In genomic region chr5:90575712-90576111, GRCh38 we compare ENCODE assay signal across 28 cellular contexts. TPM values are rescaled to one million over a fixed set of nuclear protein-coding genes. Genes with fewer than 3 reads are reported as not detected.
DNase-seq lines count a peak whose midpoint lies in the region; ATAC-seq, FAIRE-seq and TF ChIP-seq lines count a peak whose summit lies in the region.
"Had no signal": no experiment of that assay in that cellular context is flagged by ENCODE, and none has a peak within 500 bp of the region (broad histone marks: within the 10 kb centered on the region; RNA-seq: fewer than 3 reads in every experiment).

No MANE protein-coding gene starts in this region.

- H3K79me2 ChIP-seq in H1 (ENCODE audit: control insufficient read depth in 1 of 2, insufficient read depth in 2 of 2, low read length in 2 of 2), result peaks cover 21 to 88% of the 10 kb centered on the region in 2 experiments
- peaks cover 9% of the 10 kb centered on the region for H3K79me2 ChIP-seq in mesendoderm (ENCODE audit: control insufficient read depth, insufficient read depth, low read length)

- H3K79me1 ChIP-seq in H1 (ENCODE audit: low read depth, low read length) (0 out of 2 replicates have a peak, but pooled peaks cover 3% of the 10 kb centered on the region), mesendoderm (ENCODE audit: low read length) (no peaks in the 10 kb centered on the region)

- CTCF ChIA-PET in WTC11 (lab: Charles Lee) (interaction anchor here (1.2 kb wide), 1 partner anchor 47 kb away, joined by 3 read pairs; no protein-coding TSS in a partner anchor), H1 (lab: Charles Lee; ENCODE audit: partially characterized antibody) (no interaction called here)
- CTCF ChIA-PET in activated CD4-positive, alpha-beta memory T cell treated with anti-CD3 and anti-CD28 coated beads, Interleukin-2, amount 10 ng/mL, durations not matched to agents 7 days and 5 days (lab: Charles Lee), result no interaction called here

- H3K9me3 ChIP-seq in H1 (ENCODE audit: insufficient read depth in 2 of 2, low read depth in 1 of 2, low read length in 1 of 2) (0 out of 4 replicates have a peak, but pooled peaks cover 0 to 3% of the 10 kb centered on the region in 2 experiments), thyroid gland (no peaks in the 10 kb centered on the region)
- H3K9me3 ChIP-seq: A549, BE2C had no signal

- ATAC-seq in WTC11 (peak; percentile 65), HG02981 (IDR thresholded peaks at IDR 0.05; ENCODE audit: unreplicated experiment) (no peak)
- ATAC-seq: A549 had no signal

- H3K27me3 ChIP-seq in H1 (replicated peaks in 1 of 4; ENCODE audit: control insufficient read depth in 3 of 4, extremely low read depth in 1 of 4, insufficient read depth in 3 of 4, low read length in 3 of 4) (no peaks in the 10 kb centered on the region), mesendoderm (ENCODE audit: insufficient read depth, low read length, poor library complexity) (no peaks in the 10 kb centered on the region), thyroid gland (no peaks in the 10 kb centered on the region)
- H3K27me3 ChIP-seq: BLaER1 had no signal

- no peak overlapping the region for H3K9ac ChIP-seq in H1 (replicated peaks in 1 of 4; ENCODE audit: extremely low read depth in 1 of 4, low read depth in 3 of 4, low read length in 3 of 4)
- no peak overlapping the region for H3K9ac ChIP-seq in mesendoderm (ENCODE audit: low read length)
- H3K9ac ChIP-seq: BLaER1 had no signal

- no peak overlapping the region for H4K5ac ChIP-seq in H1 (ENCODE audit: insufficient read length, low read depth, low read length)
- H4K5ac ChIP-seq in mesendoderm (ENCODE audit: low read length), result no peak overlapping the region

- no peak overlapping the region for H3K18ac ChIP-seq in H1 (ENCODE audit: extremely low read depth, low read length)
- no peak overlapping the region for H3K18ac ChIP-seq in mesendoderm (ENCODE audit: low read length)

- peak; percentile 32 for DNase-seq in ELF-1 (ENCODE audit: low read depth, low spot score)
- DNase-seq in WTC11 (ENCODE audit: low spot score), result no peak
- no peak for DNase-seq in H1 (ENCODE audit: low read depth in 1 of 2, low spot score in 2 of 2)
- DNase-seq in mesendoderm, result peak; percentile 29
- no peak for DNase-seq in thyroid gland
- DNase-seq in activated CD4-positive, alpha-beta memory T cell treated with anti-CD3 and anti-CD28 coated beads, Interleukin-2, amount 10 ng/mL, durations not matched to agents 7 days and 5 days, result no peak
- DNase-seq: BE2C; C1 segment of cervical spinal cord; CD4-positive, alpha-beta memory T cell; CD4-positive, CD25-positive, alpha-beta regulatory T cell; CD8-positive, alpha-beta memory T cell; COR-L47; DMS 273 treated with DMSO at 0.1 percent for 48 hours; DMS153; DMS53; DMS79; DND-41; EL; GF-D8 had no signal

- no peak for FAIRE-seq in H1 (lab: Jason Lieb, UNC)
- FAIRE-seq: A549, G401.6, GM12891, GM19239 had no signal

- H3K27ac Mint-ChIP-seq in WTC11, result no peak overlapping the region
- no peak overlapping the region for H3K27ac Mint-ChIP-seq in activated CD4-positive, alpha-beta memory T cell treated with anti-CD3 and anti-CD28 coated beads, Interleukin-2, amount 10 ng/mL, durations not matched to agents 7 days and 5 days
- H3K27ac Mint-ChIP-seq: CD14-positive monocyte; CD4-positive, alpha-beta memory T cell; CD4-positive, CD25-positive, alpha-beta regulatory T cell; CD8-positive, alpha-beta memory T cell had no signal

- H3K23ac ChIP-seq in H1 (ENCODE audit: insufficient read length), result no peak overlapping the region
- H3K23ac ChIP-seq in mesendoderm (ENCODE audit: low read length), result no peak overlapping the region

- H3K14ac ChIP-seq in H1 (ENCODE audit: insufficient read length), result no peak overlapping the region

- no peak overlapping the region for H2AFZ ChIP-seq in H1 (ENCODE audit: low read length)

- H3K36me3 ChIP-seq in H1 (ENCODE audit: control insufficient read depth in 2 of 4, insufficient read depth in 4 of 4, low read length in 3 of 4) (peaks cover 0 to 2% (median 0%) of the 10 kb centered on the region in 4 experiments; a peak in 1 of 8 replicates), mesendoderm (ENCODE audit: control insufficient read depth, insufficient read depth, low read length) (no peaks in the 10 kb centered on the region), thyroid gland (no peaks in the 10 kb centered on the region)
- H3K36me3 ChIP-seq: BE2C, BLaER1 had no signal

- H3K4me2 ChIP-seq in H1 (ENCODE audit: insufficient read depth in 1 of 2, low read depth in 2 of 2, low read length in 2 of 2) (no peak overlapping the region), mesendoderm (ENCODE audit: low read length) (no peak overlapping the region)
- H3K4me2 ChIP-seq: A549, BLaER1 had no signal

- H2BK15ac ChIP-seq in H1 (ENCODE audit: low read length) (no peak overlapping the region), mesendoderm (replicated peaks; ENCODE audit: low read depth) (no peak overlapping the region)

- H2AK5ac ChIP-seq in H1 (ENCODE audit: low read depth, low read length) (0 out of 2 replicates have a peak overlapping the region, but pooled peaks have one; percentile 39), mesendoderm (ENCODE audit: low read length) (no peak overlapping the region)

- H3K9me3 Mint-ChIP-seq in WTC11, result peaks cover 29% of the 10 kb centered on the region
- H3K9me3 Mint-ChIP-seq in activated CD4-positive, alpha-beta memory T cell treated with anti-CD3 and anti-CD28 coated beads, Interleukin-2, amount 10 ng/mL, durations not matched to agents 7 days and 5 days, result no peaks in the 10 kb centered on the region

- intact Hi-C loops in thyroid gland (cut with DNase I), result no loop called here

- no peak; a peak in 1 of 4 replicates for TF ChIP-seq RAD21 in H1 (IDR thresholded peaks at IDR 0.05 in 1 of 2, conservative IDR thresholded peaks at IDR 0.05 in 1 of 2; ENCODE audit: low read depth in 2 of 2, low read length in 2 of 2)

- TF ChIP-seq CTCF in WTC11 (IDR thresholded peaks at IDR 0.05) (no peak), H1 (IDR thresholded peaks at IDR 0.05; ENCODE audit: control extremely low read depth in 1 of 3, insufficient read depth in 1 of 3, low read depth in 1 of 3, low read length in 3 of 3) (peak in 1 of 3 experiments; percentile 5; a peak in 1 of 4 replicates), thyroid gland (IDR thresholded peaks at IDR 0.05) (no peak)

- H2BK5ac ChIP-seq in H1 (ENCODE audit: low read depth, low read length), result no peak overlapping the region
- no peak overlapping the region for H2BK5ac ChIP-seq in mesendoderm (ENCODE audit: low read length)

- H2BK120ac ChIP-seq in H1 (replicated peaks; ENCODE audit: low read depth, low read length) (no peak overlapping the region), mesendoderm (ENCODE audit: low read depth, low read length) (no peak overlapping the region)

- H3K4me3 Mint-ChIP-seq in WTC11, result no peak overlapping the region
- no peak overlapping the region for H3K4me3 Mint-ChIP-seq in activated CD4-positive, alpha-beta memory T cell treated with anti-CD3 and anti-CD28 coated beads, Interleukin-2, amount 10 ng/mL, durations not matched to agents 7 days and 5 days
- H3K4me3 Mint-ChIP-seq: CD14-positive monocyte; CD4-positive, alpha-beta memory T cell; CD4-positive, CD25-positive, alpha-beta regulatory T cell; CD8-positive, alpha-beta memory T cell had no signal

- H3K4me3 ChIP-seq in H1 (ENCODE audit: extremely low read depth in 1 of 4, insufficient read depth in 2 of 4, low read depth in 3 of 4, low read length in 4 of 4) (no peak overlapping the region), mesendoderm (ENCODE audit: low read length) (no peak overlapping the region), thyroid gland (replicated peaks in 1 of 3) (no peak overlapping the region)
- H3K4me3 ChIP-seq: A549, BLaER1 had no signal

- WGBS in H1 (ENCODE audit: extremely low coverage in 1 of 2, insufficient coverage in 1 of 2, insufficient read length in 1 of 2, insufficient replicate concordance in 2 of 2, low coverage in 1 of 2, low lambda C conversion rate in 2 of 2, missing lambda C conversion rate in 1 of 2), 2 experiments, result 90% methylated on average over 5 of the region's 5 CpGs; no CpG with 5 or more reads in 1 of the 2 experiments
- no CpG with 5 or more reads among the region's 5 CpGs for WGBS in mesendoderm (ENCODE audit: extremely low coverage, insufficient coverage, low lambda C conversion rate)
- WGBS in thyroid gland, 2 donors, result 94 to 99% methylated on average over 5 of the region's 5 CpGs

- no peak for TF ChIP-seq EP300 in H1 (IDR thresholded peaks at IDR 0.05; ENCODE audit: borderline replicate concordance in 1 of 2, low read depth in 2 of 2, low read length in 2 of 2)

- no peaks in the 10 kb centered on the region for H3K27me3 Mint-ChIP-seq in WTC11 (ENCODE audit: low read depth)
- H3K27me3 Mint-ChIP-seq in activated CD4-positive, alpha-beta memory T cell treated with anti-CD3 and anti-CD28 coated beads, Interleukin-2, amount 10 ng/mL, durations not matched to agents 7 days and 5 days, result peaks cover 8% of the 10 kb centered on the region
- H3K27me3 Mint-ChIP-seq: CD4-positive, CD25-positive, alpha-beta regulatory T cell had no signal

- H3K27ac ChIP-seq in H1 (ENCODE audit: low read depth, low read length) (no peak overlapping the region), mesendoderm (ENCODE audit: low read depth, low read length) (no peak overlapping the region), thyroid gland (no peak overlapping the region)
- H3K27ac ChIP-seq: 22Rv1, A549, BLaER1 had no signal

- no peak overlapping the region for H4K91ac ChIP-seq in H1 (replicated peaks; ENCODE audit: insufficient read length, low read length)

- H3K56ac ChIP-seq in H1 (replicated peaks; ENCODE audit: insufficient read length, low read depth, low read length) (no peak overlapping the region), mesendoderm (ENCODE audit: low read length) (no peak overlapping the region)

- H2BK20ac ChIP-seq in H1 (ENCODE audit: low read length), result no peak overlapping the region

- H3K4me1 ChIP-seq in H1 (replicated peaks in 1 of 4; ENCODE audit: control insufficient read depth in 3 of 4, insufficient read depth in 4 of 4, low read length in 3 of 4), result peaks cover 0 to 7% (median 4%) of the 10 kb centered on the region in 4 experiments; a peak in 4 of 7 replicates
- no peaks in the 10 kb centered on the region for H3K4me1 ChIP-seq in mesendoderm (ENCODE audit: control insufficient read depth, low read depth, low read length)
- no peaks in the 10 kb centered on the region for H3K4me1 ChIP-seq in thyroid gland
- H3K4me1 ChIP-seq: A549, BE2C, BLaER1 had no signal

- H3K36me3 Mint-ChIP-seq in WTC11, result peaks cover 23% of the 10 kb centered on the region
- no peaks in the 10 kb centered on the region for H3K36me3 Mint-ChIP-seq in activated CD4-positive, alpha-beta memory T cell treated with anti-CD3 and anti-CD28 coated beads, Interleukin-2, amount 10 ng/mL, durations not matched to agents 7 days and 5 days (ENCODE audit: low read depth)
- H3K36me3 Mint-ChIP-seq: CD14-positive monocyte; CD4-positive, alpha-beta memory T cell; CD4-positive, CD25-positive, alpha-beta regulatory T cell; CD8-positive, alpha-beta memory T cell had no signal

- POLR2A ChIA-PET in WTC11 (lab: Charles Lee), result no interaction called here
- POLR2A ChIA-PET in H1 (lab: Charles Lee; ENCODE audit: partially characterized antibody), result interaction anchor here (1.1 to 1.3 kb wide), 2 partner anchors 13 to 91 kb away, joined by 4 to 6 read pairs; no protein-coding TSS in a partner anchor
- POLR2A ChIA-PET in activated CD4-positive, alpha-beta memory T cell treated with anti-CD3 and anti-CD28 coated beads, Interleukin-2, amount 10 ng/mL, durations not matched to agents 7 days and 5 days (lab: Charles Lee), result no interaction called here

- no peak overlapping the region for H2BK12ac ChIP-seq in H1 (ENCODE audit: low read depth, low read length)

- TF ChIP-seq POLR2A in H1 (IDR thresholded peaks at IDR 0.05; ENCODE audit: control extremely low read depth in 1 of 2, low read depth in 2 of 2, low read length in 2 of 2), result no peak
- no peak for TF ChIP-seq POLR2A in thyroid gland (IDR thresholded peaks at IDR 0.05)

- H3K23me2 ChIP-seq in H1 (ENCODE audit: low read depth, low read length), result no peaks in the 10 kb centered on the region

- H3K4ac ChIP-seq in H1 (replicated peaks; ENCODE audit: insufficient read length, low read depth, low read length), result no peak overlapping the region
- no peak overlapping the region for H3K4ac ChIP-seq in mesendoderm (ENCODE audit: low read depth, low read length)

- peaks cover 5 to 8% of the 10 kb centered on the region in 2 experiments for H4K20me1 ChIP-seq in H1 (replicated peaks in 1 of 2; ENCODE audit: control insufficient read depth in 1 of 2, insufficient read depth in 2 of 2, low read length in 2 of 2)
- H4K20me1 ChIP-seq: BLaER1 had no signal

- H4K8ac ChIP-seq in H1 (ENCODE audit: extremely low read depth, insufficient read depth, low read length) (no peak overlapping the region), mesendoderm (ENCODE audit: low read depth, low read length) (no peak overlapping the region)

- H3K4me1 Mint-ChIP-seq in WTC11, result peaks cover 68% of the 10 kb centered on the region
- no peaks in the 10 kb centered on the region for H3K4me1 Mint-ChIP-seq in activated CD4-positive, alpha-beta memory T cell treated with anti-CD3 and anti-CD28 coated beads, Interleukin-2, amount 10 ng/mL, durations not matched to agents 7 days and 5 days
- H3K4me1 Mint-ChIP-seq: CD4-positive, alpha-beta memory T cell; CD4-positive, CD25-positive, alpha-beta regulatory T cell; CD8-positive, alpha-beta memory T cell had no signal

RNA-seq across cellular contexts. Expression of gene ADGRV1, which starts 17.1 kb away (rescaled TPM):
- total RNA-seq in WTC11 (2021) (69.5 to 74.5 TPM (median 69.8 TPM) in 3 replicates), thyroid gland (100 to 1,000 TPM; 129 to 158 (median 145) TPM)
- total RNA-seq in H1 (2021; fragmentation: NEBNext Ultra II Directional; extraction: Animal tissue kit (Norgen Biotek cat#: 25700)), result 62.2 and 62.3 TPM in 2 replicates
- 40.6 and 53.1 TPM in 2 replicates for polyA plus RNA-seq in H1 (2011; rRNA removed)
- 46.6 TPM for polyA plus RNA-seq in H1 (2011; cell fraction: cytosol; rRNA removed)
- 64.4 TPM for polyA plus RNA-seq in H1 (2011; cell fraction: nucleus; rRNA removed)
- polyA plus RNA-seq in H1 (2012, experiment 1 of 2), result 28.8 to 39.8 TPM (median 33.5 TPM) in 4 replicates
- 6.7 TPM for polyA plus RNA-seq in H1 (2012, experiment 2 of 2)
- polyA plus RNA-seq in H1 (2013, experiment 1 of 2), result 28.5 TPM
- 24.9 TPM for polyA plus RNA-seq in H1 (2013, experiment 2 of 2)
- polyA minus RNA-seq in H1 (2011; rRNA and poly(A)+ RNA removed), result 289 and 337 TPM in 2 replicates
- 73.0 TPM for polyA minus RNA-seq in H1 (2011; cell fraction: cytosol; rRNA and poly(A)+ RNA removed)
- polyA minus RNA-seq in H1 (2011; cell fraction: nucleus; rRNA and poly(A)+ RNA removed), result 934 TPM
- polyA plus RNA-seq in mesendoderm (2013, experiment 1 of 2), result 10.4 TPM
- 9.9 TPM for polyA plus RNA-seq in mesendoderm (2013, experiment 2 of 2)
- not detected for total RNA-seq in activated CD4-positive, alpha-beta memory T cell treated with anti-CD3 and anti-CD28 coated beads, Interleukin-2, amount 10 ng/mL, durations not matched to agents 7 days and 5 days
- total RNA-seq: A172 had no signal
- polyA plus RNA-seq: CD4-positive, alpha-beta memory T cell; CD8-positive, alpha-beta memory T cell had no signal

RNA-seq across cellular contexts. Expression of gene LYSMD3, which starts 46.3 kb away (rescaled TPM):
- total RNA-seq in WTC11 (2021), result 13.4 to 15.8 TPM (median 14.8 TPM) in 3 replicates
- total RNA-seq in H1 (2021; fragmentation: NEBNext Ultra II Directional; extraction: Animal tissue kit (Norgen Biotek cat#: 25700)), result 14.9 TPM in 2 replicates
- polyA plus RNA-seq in H1 (2011; rRNA removed), result 2.1 and 3.7 TPM in 2 replicates
- polyA plus RNA-seq in H1 (2011; cell fraction: cytosol; rRNA removed), result 4.7 TPM
- polyA plus RNA-seq in H1 (2011; cell fraction: nucleus; rRNA removed), result 0.91 TPM
- polyA plus RNA-seq in H1 (2012, experiment 1 of 2), result 5.9 to 9.7 TPM (median 7.0 TPM) in 4 replicates
- 0.52 TPM for polyA plus RNA-seq in H1 (2012, experiment 2 of 2)
- polyA plus RNA-seq in H1 (2013, experiment 1 of 2), result 8.4 TPM
- polyA plus RNA-seq in H1 (2013, experiment 2 of 2), result 8.6 TPM
- polyA minus RNA-seq in H1 (2011; rRNA and poly(A)+ RNA removed), result 5.9 and 7.5 TPM in 2 replicates
- 4.7 TPM for polyA minus RNA-seq in H1 (2011; cell fraction: cytosol; rRNA and poly(A)+ RNA removed)
- polyA minus RNA-seq in H1 (2011; cell fraction: nucleus; rRNA and poly(A)+ RNA removed), result 9.4 TPM
- polyA plus RNA-seq in mesendoderm (2013, experiment 1 of 2), result 9.7 TPM
- 9.6 TPM for polyA plus RNA-seq in mesendoderm (2013, experiment 2 of 2)
- 10 to 100 TPM; 20.9 to 32.7 (median 27.2) TPM for total RNA-seq in thyroid gland
- total RNA-seq in activated CD4-positive, alpha-beta memory T cell treated with anti-CD3 and anti-CD28 coated beads, Interleukin-2, amount 10 ng/mL, durations not matched to agents 7 days and 5 days, result 10 to 100 TPM; 20.6 to 22.5 TPM

Comparison
In these comparisons a context has a peak if more than half of its experiments do, and no peak if none do; other contexts are left out.
1. DNase-seq: peak in ELF-1 (single experiment) and mesendoderm (single experiment); none in WTC11 (single experiment), H1 (0 of 2), thyroid gland (0 of 2) and activated CD4-positive, alpha-beta memory T cell treated with anti-CD3 and anti-CD28 coated beads, Interleukin-2, amount 10 ng/mL, durations not matched to agents 7 days and 5 days (single experiment).
2. RNA of gene ADGRV1, which starts 17.1 kb away (total RNA-seq): 129 to 158 TPM in thyroid gland, 69.5 to 74.5 TPM in WTC11 and 62.2 to 62.3 TPM in H1; not detected in activated CD4-positive, alpha-beta memory T cell treated with anti-CD3 and anti-CD28 coated beads, Interleukin-2, amount 10 ng/mL, durations not matched to agents 7 days and 5 days; every median in the first group is over 10 times any median in the second.